1 cellular context compared by ENCODE assay signal in genomic region chr12:30691122-30691879, GRCh38.
TF ChIP-seq lines count a peak whose summit lies in the region.

No MANE protein-coding gene starts in this region.

TF ChIP-seq in HEK293, 187 proteins besides CTCF, POLR2A, EP300 and RAD21 (continued from another document):
- TF ChIP-seq ZNF280C (tag by site-specific recombination; IDR thresholded peaks at IDR 0.05) (no peak), ATF2 (tag by site-specific recombination; IDR thresholded peaks at IDR 0.05; ENCODE audit: low read depth) (no peak), ZNF335 (tag by site-specific recombination; conservative IDR thresholded peaks at IDR 0.05) (0 out of 2 replicates have a peak, but pooled peaks have one; percentile 24), ZBTB17 (tag by site-specific recombination; IDR thresholded peaks at IDR 0.05) (peak; percentile 51), ZNF558 (tag by site-specific recombination; IDR thresholded peaks at IDR 0.05) (peak; percentile 92)
